Comparison of ENCODE assay signal across 25 cellular contexts in genomic region chr1:113292660-113293626, GRCh38.
DNase-seq lines count a peak whose midpoint lies in the region; ATAC-seq and TF ChIP-seq lines count a peak whose summit lies in the region.
"Had no signal": no experiment of that assay in that cellular context is flagged by ENCODE, and none has a peak within 500 bp of the region (broad histone marks: within the 10 kb centered on the region; RNA-seq: fewer than 3 reads in every experiment).

No MANE protein-coding gene starts in this region.

- H3K27ac Mint-ChIP-seq in T-helper 17 cell = no peak overlapping the region
- H3K27ac Mint-ChIP-seq: CD4-positive, alpha-beta memory T cell; HFFc6 had no signal

- H2AFZ ChIP-seq in osteoblast (ENCODE audit: low read length) = no peak overlapping the region
- H2AFZ ChIP-seq: GM23248 had no signal

- no peaks in the 10 kb centered on the region for H3K4me1 Mint-ChIP-seq in T-helper 17 cell
- H3K4me1 Mint-ChIP-seq: CD4-positive, alpha-beta memory T cell had no signal

- H3K79me2 ChIP-seq in osteoblast (ENCODE audit: insufficient read depth, low read length) = no peaks in the 10 kb centered on the region

- TF ChIP-seq POLR2A in body of pancreas (IDR thresholded peaks at IDR 0.05) (no peak), spleen (IDR thresholded peaks at IDR 0.05) (no peak)

- peak overlapping the region in 3 of 4 donors; percentile 60 to 81 (median 68) for H3K27ac ChIP-seq in body of pancreas
- H3K27ac ChIP-seq in osteoblast (ENCODE audit: low read depth, low read length) = no peak overlapping the region
- H3K27ac ChIP-seq in spleen = no peak overlapping the region
- H3K27ac ChIP-seq: A549; BLaER1 treated with 17β-estradiol and CSF1 and Interleukin-3, amounts not matched to agents 10 nM and 100 nM; GM23248; SK-N-MC had no signal

- H3K4me3 Mint-ChIP-seq in T-helper 17 cell = no peak overlapping the region
- H3K4me3 Mint-ChIP-seq: CD4-positive, alpha-beta memory T cell; HFFc6 had no signal

- no peaks in the 10 kb centered on the region for H4K20me1 ChIP-seq in osteoblast (ENCODE audit: insufficient read depth, low read length)
- H4K20me1 ChIP-seq: BLaER1 treated with 17β-estradiol and CSF1 and Interleukin-3, amounts not matched to agents 10 nM and 100 nM had no signal

- intact Hi-C loops in body of pancreas (cut with DNase I) (no loop called here), spleen (cut with DNase I; ENCODE audit: low total_unique reads) (no loop called here)

- H3K4me3 ChIP-seq in body of pancreas (no peak overlapping the region), osteoblast (ENCODE audit: insufficient read depth, low read length) (no peak overlapping the region), spleen (no peak overlapping the region)
- H3K4me3 ChIP-seq: A549; BLaER1 treated with 17β-estradiol and CSF1 and Interleukin-3, amounts not matched to agents 10 nM and 100 nM; GM23248; HAP-1; SK-N-MC had no signal

- peak; percentile 17 to 42 (median 28) for DNase-seq in body of pancreas
- peak; percentile 59 for DNase-seq in left lobe of liver (ENCODE audit: low spot score)
- DNase-seq in osteoblast (ENCODE audit: insufficient read length, low spot score, missing footprints) = peak; percentile 73
- no peak for DNase-seq in activated T-cell treated with anti-CD3 and anti-CD28 coated beads, Interleukin-2, amount 50 U/mL, for 1 hour
- no peak for DNase-seq in hippocampal formation (lab: John Stamatoyannopoulos, UW)
- DNase-seq in spleen = no peak
- DNase-seq in T-helper 17 cell = no peak
- DNase-seq: AML-193; CD4-positive, alpha-beta memory T cell; COR-L47; DMS53; GM23248; HFFc6; NCI-H1048; NCI-H1417; NCI-H187; NCI-H2081 treated with DMSO at 0.1 percent for 48 hours; NCI-H2171 treated with DMSO at 0.1 percent for 48 hours; NCI-H524; NCI-H774; SIG-M5 had no signal

- no peaks in the 10 kb centered on the region for H3K36me3 ChIP-seq in body of pancreas (replicated peaks in 1 of 2; ENCODE audit: insufficient read depth in 1 of 2, low read depth in 2 of 2)
- H3K36me3 ChIP-seq in osteoblast (ENCODE audit: insufficient read depth, low read length) = no peaks in the 10 kb centered on the region
- H3K36me3 ChIP-seq in spleen = no peaks in the 10 kb centered on the region
- H3K36me3 ChIP-seq: BLaER1 treated with 17β-estradiol and CSF1 and Interleukin-3, amounts not matched to agents 10 nM and 100 nM; HAP-1 had no signal

- TF ChIP-seq CTCF in body of pancreas (IDR thresholded peaks at IDR 0.05) = no peak
- TF ChIP-seq CTCF in osteoblast (IDR thresholded peaks at IDR 0.05; ENCODE audit: extremely low read depth, low read depth, low read length) = no peak
- no peak for TF ChIP-seq CTCF in spleen (IDR thresholded peaks at IDR 0.05 in 8 of 11, conservative IDR thresholded peaks at IDR 0.05 in 3 of 11)

- no peak overlapping the region for H3K4me2 ChIP-seq in osteoblast (ENCODE audit: insufficient read depth, low read length)
- H3K4me2 ChIP-seq: A549; BLaER1 treated with 17β-estradiol and CSF1 and Interleukin-3, amounts not matched to agents 10 nM and 100 nM had no signal

- peaks cover 3% of the 10 kb centered on the region for H3K36me3 Mint-ChIP-seq in T-helper 17 cell (ENCODE audit: low read depth)
- H3K36me3 Mint-ChIP-seq: CD4-positive, alpha-beta memory T cell had no signal

- H3K27me3 Mint-ChIP-seq in T-helper 17 cell = peaks cover 63% of the 10 kb centered on the region

- H3K9me3 ChIP-seq in body of pancreas (no peaks in the 10 kb centered on the region), osteoblast (ENCODE audit: low read depth, low read length) (no peaks in the 10 kb centered on the region), spleen (no peaks in the 10 kb centered on the region), T-helper 17 cell (ENCODE audit: control insufficient read depth, low read length, poor library complexity, severe bottlenecking) (no peaks in the 10 kb centered on the region)
- H3K9me3 ChIP-seq: A549; BLaER1 treated with 17β-estradiol and CSF1 and Interleukin-3, amounts not matched to agents 10 nM and 100 nM; HAP-1 had no signal

- ATAC-seq in body of pancreas (peak; percentile 78), left lobe of liver (peak; percentile 96), T-helper 17 cell (no peak)
- ATAC-seq: A549 had no signal

- H3K4me1 ChIP-seq in body of pancreas (peaks cover 19% of the 10 kb centered on the region), osteoblast (ENCODE audit: insufficient read depth, low read length) (no peaks in the 10 kb centered on the region), spleen (no peaks in the 10 kb centered on the region)
- H3K4me1 ChIP-seq: A549; BLaER1 treated with 17β-estradiol and CSF1 and Interleukin-3, amounts not matched to agents 10 nM and 100 nM; HAP-1 had no signal

- WGBS in body of pancreas, 2 donors = 78 to 83% methylated on average over 13 of the region's 13 CpGs
- WGBS in spleen, 5 donors = 81 to 97% (median 93%) methylated on average over 13 of the region's 13 CpGs

- no peaks in the 10 kb centered on the region for H3K27me3 ChIP-seq in body of pancreas
- peaks cover 15% of the 10 kb centered on the region for H3K27me3 ChIP-seq in osteoblast (ENCODE audit: insufficient read depth, low read length)
- H3K27me3 ChIP-seq in spleen (replicated peaks in 1 of 7) = peaks cover 0 to 13% (median 0%) of the 10 kb centered on the region in 7 donors
- H3K27me3 ChIP-seq: BLaER1 treated with 17β-estradiol and CSF1 and Interleukin-3, amounts not matched to agents 10 nM and 100 nM had no signal

Comparison
In these comparisons a context has a peak if more than half of its experiments do, and no peak if none do; other contexts are left out.
1. DNase-seq: peak in body of pancreas (4 of 4), left lobe of liver (single experiment) and osteoblast (single experiment); none in activated T-cell treated with anti-CD3 and anti-CD28 coated beads, Interleukin-2, amount 50 U/mL, for 1 hour (single experiment), hippocampal formation (0 of 2), spleen (single experiment) and T-helper 17 cell (0 of 3).
2. H3K27ac ChIP-seq: peak in body of pancreas (3 of 4); none in osteoblast (single experiment) and spleen (0 of 8).